Comparison of ENCODE assay signal across 24 cellular contexts in genomic region chr6:54445207-54445606, GRCh38.
"Had no signal": no experiment of that assay in that cellular context is flagged by ENCODE, and none has a peak within 500 bp of the region (broad histone marks: within the 10 kb centered on the region; RNA-seq: fewer than 3 reads in every experiment).

No MANE protein-coding gene starts in this region.

- H2AFZ ChIP-seq: neural progenitor cell had no signal

- H3K36me3 ChIP-seq: left ventricle myocardium inferior, neural progenitor cell, neutrophil, right atrium auricular region, right lobe of liver, tibial nerve, uterus had no signal

- H3K4me1 ChIP-seq: left ventricle myocardium inferior, neural progenitor cell, right atrium auricular region, right lobe of liver, tibial nerve, uterus had no signal

- H3K4me2 ChIP-seq: neural progenitor cell, smooth muscle cell had no signal

- H3K27me3 ChIP-seq: neural progenitor cell, neutrophil, right atrium auricular region, right lobe of liver, tibial nerve, uterus had no signal

- H3K27ac ChIP-seq: left ventricle myocardium inferior, neural progenitor cell, neutrophil, right atrium auricular region, right lobe of liver, tibial nerve, uterus had no signal

- H3K9ac ChIP-seq: neural progenitor cell had no signal

- DNase-seq: immature natural killer cell; islet precursor cell; left ventricle myocardium inferior; mesendoderm; naive B cell; natural killer cell; nephron progenitor cell; occipital lobe; right lobe of liver; stimulated activated CD4-positive, alpha-beta T cell treated with anti-CD3 and anti-CD28 coated beads, Interleukin-1b, Interleukin-23, amount 100 ng/mL, for 48 hours; stimulated activated CD4-positive, alpha-beta T cell treated with anti-CD3 and anti-CD28 coated beads, Interleukin-2, amount 100 ng/mL, for 48 hours; stimulated activated CD4-positive, alpha-beta T cell treated with anti-CD3 and anti-CD28 coated beads, Interleukin-4, amount 100 ng/mL, for 4 hours; stimulated activated CD8-positive, alpha-beta memory T cell treated with anti-CD3 and anti-CD28 coated beads, Interleukin-4, amount 100 ng/mL, for 48 hours; stimulated activated naive CD4-positive, alpha-beta T cell treated with Interleukin-2 at 50 U/mL for 16 hours; stimulated activated naive CD8-positive, alpha-beta T cell treated with anti-CD3 and anti-CD28 coated beads, Interleukin-15, amount 100 ng/mL, for 72 hours; substantia nigra; uterus had no signal

- H3K9me3 ChIP-seq: left ventricle myocardium inferior, neutrophil, right atrium auricular region, right lobe of liver, tibial nerve, uterus had no signal

- H3K4me3 ChIP-seq: left ventricle myocardium inferior, lung, neural progenitor cell, right atrium auricular region, right lobe of liver, smooth muscle cell, tibial nerve, uterus had no signal

- ATAC-seq: natural killer cell; right lobe of liver; stimulated activated memory B cell treated with anti-CD40 and anti-IgM and Interleukin-4, amounts not matched to agents 10 μg/mL and 1 μg/mL and 100 μg/mL, for 72 hours; stimulated activated naive CD8-positive, alpha-beta T cell treated with anti-CD3 and anti-CD28 coated beads, Interleukin-15, amount 100 ng/mL, for 72 hours had no signal
